In genomic region chr9:137417161-137418021, GRCh38 we compare ENCODE assay signal across 1 cellular context.
TF ChIP-seq lines count a peak whose summit lies in the region.

No MANE protein-coding gene starts in this region.

TF ChIP-seq in IMR-90, 13 proteins besides CTCF, POLR2A, EP300 and RAD21:
- TF ChIP-seq RFX5 (IDR thresholded peaks at IDR 0.05; ENCODE audit: low read depth, low read length): no peak
- TF ChIP-seq CHD1 (IDR thresholded peaks at IDR 0.05; ENCODE audit: low read depth, low read length): no peak
- TF ChIP-seq MXI1 (IDR thresholded peaks at IDR 0.05; ENCODE audit: borderline replicate concordance, low read depth, low read length): no peak
- TF ChIP-seq FOS (IDR thresholded peaks at IDR 0.05; ENCODE audit: low read depth, low read length): no peak
- TF ChIP-seq CEBPB (IDR thresholded peaks at IDR 0.05; ENCODE audit: low read depth, low read length): no peak
- no peak for TF ChIP-seq MAZ (IDR thresholded peaks at IDR 0.05; ENCODE audit: borderline replicate concordance, low read depth, low read length)
- TF ChIP-seq BHLHE40 (IDR thresholded peaks at IDR 0.05; ENCODE audit: low read depth, low read length): no peak
- TF ChIP-seq SMC3 (IDR thresholded peaks at IDR 0.05; ENCODE audit: low read depth, low read length): no peak
